In genomic region chr11:95067828-95068244, GRCh38 we compare ENCODE assay signal across 8 cellular contexts. TPM values are rescaled to one million over a fixed set of nuclear protein-coding genes. Genes with fewer than 3 reads are reported as not detected.
DNase-seq lines count a peak whose midpoint lies in the region; ATAC-seq and TF ChIP-seq lines count a peak whose summit lies in the region.

No MANE protein-coding gene starts in this region.

- H3K4me3 ChIP-seq in H7 (ENCODE audit: insufficient read depth, low read depth, low read length): peak overlapping the region; percentile 70
- H3K4me3 ChIP-seq in fibroblast of villous mesenchyme (ENCODE audit: low read depth, low read length): peak overlapping the region; percentile 70

- H3K27ac Mint-ChIP-seq in WTC11: peak overlapping the region; percentile 80
- peak overlapping the region; percentile 95 for H3K27ac Mint-ChIP-seq in osteocyte (ENCODE audit: unreplicated experiment)

- in situ Hi-C loops in GM13977 (cut with MboI; ENCODE audit: low pct_unique_long_range_greater_than_20kb, low sequenced_read_pairs, unreplicated experiment): no loop called here

- H3K36me3 ChIP-seq in H7 (replicated peaks; ENCODE audit: control insufficient read depth, insufficient read depth, low read length): no peaks in the 10 kb centered on the region

- H3K4me3 Mint-ChIP-seq in WTC11 (peak overlapping the region; percentile 86), osteocyte (ENCODE audit: unreplicated experiment) (peak overlapping the region; percentile 92)

- H3K4me1 Mint-ChIP-seq in WTC11 (peaks cover 17% of the 10 kb centered on the region), osteocyte (ENCODE audit: unreplicated experiment) (peaks cover 24% of the 10 kb centered on the region)

- H3K9me3 Mint-ChIP-seq in WTC11: no peaks in the 10 kb centered on the region
- H3K9me3 Mint-ChIP-seq in osteocyte (ENCODE audit: unreplicated experiment): no peaks in the 10 kb centered on the region

- DNase-seq in AG08395 (ENCODE audit: low spot score) (peak; percentile 35), H7 (no peak), WTC11 (ENCODE audit: low spot score) (no peak), fibroblast of villous mesenchyme (ENCODE audit: low read depth) (no peak), osteocyte (ENCODE audit: extremely low spot score, unreplicated experiment) (no peak), iPS-NIHi11 (ENCODE audit: low spot score) (no peak), GM13977 (ENCODE audit: low spot score) (no peak)

- POLR2A ChIA-PET in WTC11 (lab: Charles Lee): interaction anchor here (0.6 to 2.9 kb wide), 8 partner anchors 13 to 1229 kb away, joined by 4 to 19 read pairs (median 7); partner anchors contain the start of genes CWC15, ENDOD1, FAM76B and KDM4D

- TF ChIP-seq CTCF in WTC11 (IDR thresholded peaks at IDR 0.05): no peak
- no peak for TF ChIP-seq CTCF in fibroblast of villous mesenchyme (IDR thresholded peaks at IDR 0.05; ENCODE audit: insufficient read depth, low read depth, low read length)
- TF ChIP-seq CTCF in osteocyte (IDR thresholded peaks at IDR 0.05): no peak
- TF ChIP-seq CTCF in GM13977 (IDR thresholded peaks at IDR 0.05; ENCODE audit: extremely low read depth, insufficient read depth, missing control alignments): no peak

- H3K27me3 ChIP-seq in H7 (ENCODE audit: control insufficient read depth, insufficient read depth, low read length): no peaks in the 10 kb centered on the region

- no peak for ATAC-seq in WTC11
- ATAC-seq in HG02588 (IDR thresholded peaks at IDR 0.05; ENCODE audit: unreplicated experiment): no peak

- H3K27me3 Mint-ChIP-seq in WTC11 (ENCODE audit: low read depth) (no peaks in the 10 kb centered on the region; the same call in 1 of the 2 replicates), osteocyte (ENCODE audit: unreplicated experiment) (peaks cover 3% of the 10 kb centered on the region)

- CTCF ChIA-PET in WTC11 (lab: Charles Lee): interaction anchor here (0.7 to 5.1 kb wide), 16 partner anchors 22 to 723 kb away, joined by 3 to 89 read pairs (median 5); partner anchors contain the start of genes CEP57, CWC15, ENDOD1 and FAM76B

- no peaks in the 10 kb centered on the region for H3K36me3 Mint-ChIP-seq in WTC11
- peaks cover 17% of the 10 kb centered on the region for H3K36me3 Mint-ChIP-seq in osteocyte (ENCODE audit: unreplicated experiment)

TF ChIP-seq in WTC11, 78 proteins besides CTCF, POLR2A, EP300 and RAD21:
- no peak for TF ChIP-seq NR1H2 (CRISPR knock-in tag; IDR thresholded peaks at IDR 0.05)
- TF ChIP-seq FOXP4 (CRISPR knock-in tag; IDR thresholded peaks at IDR 0.05): 0 out of 2 replicates have a peak, but pooled peaks have one; percentile 13
- TF ChIP-seq MXD4 (CRISPR knock-in tag; IDR thresholded peaks at IDR 0.05; ENCODE audit: borderline replicate concordance): no peak
- TF ChIP-seq CBFB (CRISPR knock-in tag; IDR thresholded peaks at IDR 0.05; ENCODE audit: low read depth): no peak
- TF ChIP-seq TEAD1 (CRISPR knock-in tag; IDR thresholded peaks at IDR 0.05): 0 out of 2 replicates have a peak, but pooled peaks have one; percentile 6
- 0 out of 2 replicates have a peak, but pooled peaks have one; percentile 6 for TF ChIP-seq PRDM15 (CRISPR knock-in tag; IDR thresholded peaks at IDR 0.05)
- TF ChIP-seq NR2C2 (CRISPR knock-in tag; IDR thresholded peaks at IDR 0.05): no peak
- no peak for TF ChIP-seq SMAD3 (CRISPR knock-in tag; IDR thresholded peaks at IDR 0.05; ENCODE audit: borderline replicate concordance)
- no peak; the same call in 1 of the 2 replicates for TF ChIP-seq JUN (CRISPR knock-in tag; IDR thresholded peaks at IDR 0.05)
- TF ChIP-seq ZNF263 (CRISPR knock-in tag; IDR thresholded peaks at IDR 0.05; ENCODE audit: low read depth): no peak
- TF ChIP-seq GTF2I (CRISPR knock-in tag; conservative IDR thresholded peaks at IDR 0.05): no peak
- TF ChIP-seq GRHL2 (CRISPR knock-in tag; IDR thresholded peaks at IDR 0.05; ENCODE audit: insufficient replicate concordance, severe bottlenecking): no peak
- TF ChIP-seq HMGA2 (CRISPR knock-in tag; IDR thresholded peaks at IDR 0.05): no peak
- no peak for TF ChIP-seq FOXJ3 (CRISPR knock-in tag; IDR thresholded peaks at IDR 0.05; ENCODE audit: borderline replicate concordance)
- TF ChIP-seq EMX1 (CRISPR knock-in tag; IDR thresholded peaks at IDR 0.05): no peak
- TF ChIP-seq RORB (CRISPR knock-in tag; IDR thresholded peaks at IDR 0.05): no peak

RNA-seq across cellular contexts. Expression of gene SRSF8, which starts 1.1 kb away (rescaled TPM):
- 11.6 and 15.2 TPM in 2 replicates for total RNA-seq in H7 (2014; rRNA removed; shearing (Covaris generic))
- total RNA-seq in WTC11 (2021) (20.9 to 23.0 TPM (median 20.9 TPM) in 3 replicates), fibroblast of villous mesenchyme (17.4 and 19.0 TPM in 2 replicates), osteocyte (57.6 and 67.2 TPM in 2 replicates)

RNA-seq across cellular contexts. Expression of gene KDM4F, which starts 18.6 kb away (rescaled TPM):
- total RNA-seq in H7 (2014; rRNA removed; shearing (Covaris generic)): not detected in 2 replicates
- not detected in 3 replicates for total RNA-seq in WTC11 (2021)
- not detected in 2 replicates for total RNA-seq in fibroblast of villous mesenchyme
- not detected in 2 replicates for total RNA-seq in osteocyte

RNA-seq across cellular contexts. Expression of gene ENDOD1, which starts 21.8 kb away (rescaled TPM):
- total RNA-seq in H7 (2014; rRNA removed; shearing (Covaris generic)): 3.6 and 6.2 TPM in 2 replicates
- total RNA-seq in WTC11 (2021): 2.6 to 3.3 TPM (median 3.2 TPM) in 3 replicates
- total RNA-seq in fibroblast of villous mesenchyme: 20.3 and 40.6 TPM in 2 replicates
- 91.6 and 98.0 TPM in 2 replicates for total RNA-seq in osteocyte

RNA-seq across cellular contexts. Expression of gene KDM4E, which starts 42.8 kb away (rescaled TPM):
- total RNA-seq in H7 (2014; rRNA removed; shearing (Covaris generic)): not detected in 2 replicates
- not detected in 3 replicates for total RNA-seq in WTC11 (2021)
- not detected in 2 replicates for total RNA-seq in fibroblast of villous mesenchyme
- total RNA-seq in osteocyte: not detected in 2 replicates
